Comparison of ENCODE assay signal across 1 cellular context in the genomic region with DNA sequence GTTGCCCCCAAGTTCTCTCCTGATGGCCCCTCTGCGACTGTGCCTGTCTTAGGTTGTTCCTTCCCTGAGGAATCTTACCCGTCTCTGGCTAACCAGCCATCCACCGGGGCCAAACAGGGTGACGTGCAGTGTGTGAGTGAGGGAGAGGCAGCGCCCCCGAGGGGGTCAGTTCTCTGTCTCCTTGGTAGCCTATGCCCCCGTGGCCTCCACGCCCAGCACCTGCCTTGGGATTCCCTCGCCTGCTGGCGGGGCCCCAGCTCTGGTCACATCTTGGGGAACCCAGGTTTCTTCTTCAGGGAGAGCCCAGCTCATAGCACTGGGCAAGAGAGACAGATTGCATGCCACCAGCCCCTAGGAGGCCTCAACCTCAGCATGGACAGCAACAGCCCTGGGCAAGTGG.
TF ChIP-seq lines count a peak whose summit lies in the region.

No MANE protein-coding gene starts in this region.

TF ChIP-seq in IMR-90, 13 proteins besides CTCF, POLR2A, EP300 and RAD21:
- TF ChIP-seq MXI1 (IDR thresholded peaks at IDR 0.05; ENCODE audit: borderline replicate concordance, low read depth, low read length) (no peak), NFE2L2 (IDR thresholded peaks at IDR 0.05; ENCODE audit: low read depth, low read length) (no peak), MAZ (IDR thresholded peaks at IDR 0.05; ENCODE audit: borderline replicate concordance, low read depth, low read length) (no peak), RCOR1 (IDR thresholded peaks at IDR 0.05; ENCODE audit: insufficient replicate concordance, low read length) (no peak), FOS (IDR thresholded peaks at IDR 0.05; ENCODE audit: low read depth, low read length) (no peak), BHLHE40 (IDR thresholded peaks at IDR 0.05; ENCODE audit: low read depth, low read length) (no peak)
- TF ChIP-seq, protein P1, sequence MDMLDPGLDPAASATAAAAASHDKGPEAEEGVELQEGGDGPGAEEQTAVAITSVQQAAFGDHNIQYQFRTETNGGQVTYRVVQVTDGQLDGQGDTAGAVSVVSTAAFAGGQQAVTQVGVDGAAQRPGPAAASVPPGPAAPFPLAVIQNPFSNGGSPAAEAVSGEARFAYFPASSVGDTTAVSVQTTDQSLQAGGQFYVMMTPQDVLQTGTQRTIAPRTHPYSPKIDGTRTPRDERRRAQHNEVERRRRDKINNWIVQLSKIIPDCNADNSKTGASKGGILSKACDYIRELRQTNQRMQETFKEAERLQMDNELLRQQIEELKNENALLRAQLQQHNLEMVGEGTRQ (IDR thresholded peaks at IDR 0.05; ENCODE audit: low read depth, low read length): no peak
